Comparison of ENCODE assay signal across 23 cellular contexts in genomic region chr5:175520873-175521272, GRCh38. TPM values are rescaled to one million over a fixed set of nuclear protein-coding genes. Genes with fewer than 3 reads are reported as not detected.
DNase-seq lines count a peak whose midpoint lies in the region; ATAC-seq lines count a peak whose summit lies in the region.
"Had no signal": no experiment of that assay in that cellular context is flagged by ENCODE, and none has a peak within 500 bp of the region (broad histone marks: within the 10 kb centered on the region; RNA-seq: fewer than 3 reads in every experiment).

No MANE protein-coding gene starts in this region.

- DNase-seq in activated naive CD4-positive, alpha-beta T cell treated with anti-CD3 and anti-CD28 coated beads, Interleukin-2, amount 10 ng/mL, durations not matched to agents 7 days and 5 days: no peak
- DNase-seq in activated naive CD4-positive, alpha-beta T cell treated with Interleukin-2 at 50 U/mL for 16 hours: no peak
- DNase-seq in middle frontal gyrus (ENCODE audit: extremely low spot score, low spot score): peak; percentile 27
- DNase-seq in left lobe of liver (ENCODE audit: low spot score): no peak
- DNase-seq: amniotic stem cell, C1 segment of cervical spinal cord, dermis blood vessel endothelial cell, heart right ventricle, Kasumi-1, left colon, NCI-H1092, NCI-H187 treated with DMSO at 0.1 percent for 48 hours, NCI-H2227 treated with DMSO at 0.1 percent for 48 hours, posterior cingulate gyrus, sigmoid colon, testis had no signal

- H3K27me3 Mint-ChIP-seq in activated naive CD4-positive, alpha-beta T cell treated with anti-CD3 and anti-CD28 coated beads, Interleukin-2, amount 10 ng/mL, durations not matched to agents 7 days and 5 days: no peaks in the 10 kb centered on the region
- no peaks in the 10 kb centered on the region for H3K27me3 Mint-ChIP-seq in activated T-helper 17 cell treated with anti-CD3 and anti-CD28 coated beads, Interleukin-2, amount 50 U/mL, for 72 hours

- H3K9me3 Mint-ChIP-seq in activated naive CD4-positive, alpha-beta T cell treated with anti-CD3 and anti-CD28 coated beads, Interleukin-2, amount 10 ng/mL, durations not matched to agents 7 days and 5 days: peaks cover 15% of the 10 kb centered on the region
- peaks cover 12% of the 10 kb centered on the region for H3K9me3 Mint-ChIP-seq in activated T-helper 17 cell treated with anti-CD3 and anti-CD28 coated beads, Interleukin-2, amount 50 U/mL, for 72 hours
- H3K9me3 Mint-ChIP-seq: GM23338 had no signal

- H3K27ac Mint-ChIP-seq in activated naive CD4-positive, alpha-beta T cell treated with anti-CD3 and anti-CD28 coated beads, Interleukin-2, amount 10 ng/mL, durations not matched to agents 7 days and 5 days: peak overlapping the region; percentile 92
- H3K27ac Mint-ChIP-seq in activated T-helper 17 cell treated with anti-CD3 and anti-CD28 coated beads, Interleukin-2, amount 50 U/mL, for 72 hours: peak overlapping the region; percentile 92
- H3K27ac Mint-ChIP-seq: GM23338, nephron had no signal

- CTCF ChIA-PET in activated naive CD4-positive, alpha-beta T cell treated with anti-CD3 and anti-CD28 coated beads, Interleukin-2, amount 10 ng/mL, durations not matched to agents 7 days and 5 days (lab: Charles Lee): interaction anchor here (0.7 to 0.9 kb wide), 3 partner anchors 9 to 137 kb away, joined by 3 to 5 read pairs (median 3); no protein-coding TSS in a partner anchor

- H3K27ac ChIP-seq in temporal lobe (ENCODE audit: low read depth, low read length): peak overlapping the region; percentile 49
- H3K27ac ChIP-seq: cardiac muscle cell, sigmoid colon, testis had no signal

- peaks cover 88% of the 10 kb centered on the region for H3K4me1 Mint-ChIP-seq in activated naive CD4-positive, alpha-beta T cell treated with anti-CD3 and anti-CD28 coated beads, Interleukin-2, amount 10 ng/mL, durations not matched to agents 7 days and 5 days
- peaks cover 70% of the 10 kb centered on the region for H3K4me1 Mint-ChIP-seq in activated T-helper 17 cell treated with anti-CD3 and anti-CD28 coated beads, Interleukin-2, amount 50 U/mL, for 72 hours
- H3K4me1 Mint-ChIP-seq: GM23338, nephron had no signal

- H3K4me3 Mint-ChIP-seq in activated naive CD4-positive, alpha-beta T cell treated with anti-CD3 and anti-CD28 coated beads, Interleukin-2, amount 10 ng/mL, durations not matched to agents 7 days and 5 days: peak overlapping the region; percentile 52
- peak overlapping the region; percentile 88 for H3K4me3 Mint-ChIP-seq in activated T-helper 17 cell treated with anti-CD3 and anti-CD28 coated beads, Interleukin-2, amount 50 U/mL, for 72 hours
- H3K4me3 Mint-ChIP-seq: GM23338, nephron had no signal

- peak; percentile 8 for ATAC-seq in activated T-helper 17 cell treated with anti-CD3 and anti-CD28 coated beads, Interleukin-2, amount 50 U/mL, for 72 hours (replicated peaks)
- no peak for ATAC-seq in left lobe of liver
- no peak for ATAC-seq in GM21526 (IDR thresholded peaks at IDR 0.05; ENCODE audit: low FRiP score, unreplicated experiment)
- ATAC-seq in GM21737 (IDR thresholded peaks at IDR 0.05; ENCODE audit: unreplicated experiment): no peak
- ATAC-seq: GM23338, left colon had no signal

- peaks cover 77% of the 10 kb centered on the region for H3K36me3 Mint-ChIP-seq in activated naive CD4-positive, alpha-beta T cell treated with anti-CD3 and anti-CD28 coated beads, Interleukin-2, amount 10 ng/mL, durations not matched to agents 7 days and 5 days
- H3K36me3 Mint-ChIP-seq in activated T-helper 17 cell treated with anti-CD3 and anti-CD28 coated beads, Interleukin-2, amount 50 U/mL, for 72 hours (ENCODE audit: low read depth): peaks cover 99% of the 10 kb centered on the region

RNA-seq across cellular contexts. Expression of gene SFXN1, which starts 42.5 kb away (rescaled TPM):
- 100 to 1,000 TPM; 225 to 256 TPM for total RNA-seq in activated T-helper 17 cell treated with anti-CD3 and anti-CD28 coated beads, Interleukin-2, amount 50 U/mL, for 72 hours
- 41.1 TPM for total RNA-seq in temporal lobe
- 81.0 TPM for total RNA-seq in left lobe of liver
